In the genomic region with DNA sequence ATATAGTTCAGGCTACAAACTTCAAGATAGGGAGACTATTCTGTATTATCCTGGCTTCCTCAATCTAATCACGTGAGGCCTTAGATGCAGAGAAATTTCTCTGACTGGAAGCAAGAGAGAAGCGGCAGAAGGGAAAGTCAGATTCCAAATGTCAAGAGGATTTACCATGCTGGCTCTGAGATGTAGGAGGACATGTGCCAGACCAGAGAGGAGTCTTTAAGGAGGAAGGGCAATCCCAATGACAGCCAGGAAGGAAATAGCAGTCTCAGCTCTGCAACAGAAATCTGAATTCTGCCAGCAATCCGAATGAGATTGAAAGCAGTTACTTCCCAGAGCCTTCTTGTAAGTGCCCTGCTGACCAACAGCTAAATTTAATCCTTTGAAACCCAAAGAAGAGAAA, we compare ENCODE assay signal across 28 cellular contexts. TPM values are rescaled to one million over a fixed set of nuclear protein-coding genes. Genes with fewer than 3 reads are reported as not detected.
A peak's percentile ranks its signal among the peaks of the same experiment; 100 is the strongest.
DNase-seq lines count a peak whose midpoint lies in the region; ATAC-seq, FAIRE-seq and TF ChIP-seq lines count a peak whose summit lies in the region.
"Had no signal": no experiment of that assay in that cellular context is flagged by ENCODE, and none has a peak within 500 bp of the region (broad histone marks: within the 10 kb centered on the region; RNA-seq: fewer than 3 reads in every experiment).

No MANE protein-coding gene starts in this region.

- H3K27ac ChIP-seq in PC-3 (ENCODE audit: low read length) (no peak overlapping the region), substantia nigra (ENCODE audit: low read depth, low read length, poor library complexity, severe bottlenecking) (no peak overlapping the region)
- H3K27ac ChIP-seq: A549, KMS-11, PC-9, SJCRH30 had no signal

- ATAC-seq in PC-3 (peak; percentile 50; the same call in 1 of the 2 replicates), HG03095 (IDR thresholded peaks at IDR 0.05; ENCODE audit: unreplicated experiment) (no peak)
- ATAC-seq: A549, GM12878, Right ventricle myocardium inferior had no signal

- H3K36me3 ChIP-seq in PC-3 (ENCODE audit: low read depth, low read length): no peaks in the 10 kb centered on the region
- H3K36me3 ChIP-seq: SJCRH30 had no signal

- peaks cover 9% of the 10 kb centered on the region for H3K4me1 Mint-ChIP-seq in nephron
- H3K4me1 Mint-ChIP-seq: CD4-positive, alpha-beta memory T cell had no signal

- H3K79me2 ChIP-seq in PC-3 (ENCODE audit: low read length): no peaks in the 10 kb centered on the region

- H3K9me3 Mint-ChIP-seq in nephron: no peaks in the 10 kb centered on the region
- H3K9me3 Mint-ChIP-seq: CD4-positive, alpha-beta memory T cell had no signal

- H3K27me3 ChIP-seq in PC-3 (ENCODE audit: low read length): peaks cover 63% of the 10 kb centered on the region
- H3K27me3 ChIP-seq: SJCRH30 had no signal

- H4K20me1 ChIP-seq in PC-3 (ENCODE audit: low read length): no peaks in the 10 kb centered on the region

- TF ChIP-seq CTCF in PC-3 (conservative IDR thresholded peaks at IDR 0.05; ENCODE audit: low read depth, low read length): no peak
- TF ChIP-seq CTCF in nephron (IDR thresholded peaks at IDR 0.05; ENCODE audit: unreplicated experiment in 3 of 3): no peak

- no peak overlapping the region for H2AFZ ChIP-seq in PC-3 (ENCODE audit: low read length)
- H2AFZ ChIP-seq: PC-9 had no signal

- BruUV-seq in PC-3 (replicated peaks; lab: Mats Ljungman, UMichigan): no TSS peak

- intact Hi-C loops in PC-3 (cut with micrococcal nuclease): no loop called here

- H3K4me1 ChIP-seq in PC-3 (ENCODE audit: insufficient read depth, low read length): no peaks in the 10 kb centered on the region
- H3K4me1 ChIP-seq: A549, SJCRH30 had no signal

- no peak overlapping the region for H3K4me3 ChIP-seq in PC-3 (ENCODE audit: low read length)
- H3K4me3 ChIP-seq: A549, GM12878, PC-9, SJCRH30 had no signal

- CTCF ChIA-PET in PC-3 (lab: Charles Lee): no interaction called here

- POLR2A ChIA-PET in PC-3 (lab: Charles Lee; ENCODE audit: unreplicated experiment): no interaction called here

- H3K9me3 ChIP-seq in PC-3 (ENCODE audit: low read length): no peaks in the 10 kb centered on the region
- H3K9me3 ChIP-seq: A549 had no signal

- FAIRE-seq in GM19239 (lab: Jason Lieb, UNC): peak; percentile 33
- FAIRE-seq: GM12878 had no signal

- no peak for DNase-seq in GM19239 (ENCODE audit: insufficient read length, low spot score)
- DNase-seq in PC-3: no peak
- peak; percentile 57 for DNase-seq in cerebellar cortex (ENCODE audit: low spot score)
- no peak for DNase-seq in substantia nigra (lab: John Stamatoyannopoulos, UW)
- no peak for DNase-seq in activated gamma-delta T cell (lab: John Stamatoyannopoulos, UW)
- DNase-seq: CD4-positive, alpha-beta memory T cell; COR-L47; DMS53; H9; IMR-90; NCI-H1092; NCI-H1417 treated with DMSO at 0.1 percent for 48 hours; NCI-H1694 treated with DMSO at 0.1 percent for 48 hours; NCI-H2081 treated with DMSO at 0.1 percent for 48 hours; NCI-H2171; NCI-H226; NCI-H510A; NK-92 treated with Interleukin-12 subunit alpha and Interleukin-12 subunit beta, amount 100 ng/mL, for 24 hours; PC-9; SJCRH30; T-helper 1 cell had no signal

- no peaks in the 10 kb centered on the region for H3K9me2 ChIP-seq in PC-3 (replicated peaks; ENCODE audit: low read length)

- H3K4me2 ChIP-seq in PC-3 (ENCODE audit: low read length): no peak overlapping the region
- H3K4me2 ChIP-seq: A549, KMS-11, PC-9 had no signal

- H3K36me3 Mint-ChIP-seq in nephron (ENCODE audit: low read depth): no peaks in the 10 kb centered on the region
- H3K36me3 Mint-ChIP-seq: CD4-positive, alpha-beta memory T cell had no signal

- peak overlapping the region in 1 of 3 experiments; percentile 10 for H3K4me3 Mint-ChIP-seq in nephron
- H3K4me3 Mint-ChIP-seq: CD4-positive, alpha-beta memory T cell; H9 had no signal

- H3K27me3 Mint-ChIP-seq in nephron (ENCODE audit: low read depth): no peaks in the 10 kb centered on the region

- no peak overlapping the region for H3K9ac ChIP-seq in PC-3 (ENCODE audit: low read length)
- H3K9ac ChIP-seq: KMS-11 had no signal

- no peaks in the 10 kb centered on the region for H3F3A ChIP-seq in PC-3 (ENCODE audit: low read length, unreplicated experiment)

- H3K27ac Mint-ChIP-seq in nephron: peak overlapping the region in 2 of 3 experiments; percentile 36 to 77
- H3K27ac Mint-ChIP-seq: CD4-positive, alpha-beta memory T cell; H9 had no signal

RNA-seq across cellular contexts. Expression of a gene that starts 57.5 kb away (rescaled TPM):
- total RNA-seq in PC-3 (2014; rRNA removed): 0.58 TPM in 1 of 2 replicates, not detected in the other
- total RNA-seq: H9, IMR-90, Right ventricle myocardium inferior, RPMI7951 had no signal
